ENCODE assay signal across 28 cellular contexts in the genomic region with DNA sequence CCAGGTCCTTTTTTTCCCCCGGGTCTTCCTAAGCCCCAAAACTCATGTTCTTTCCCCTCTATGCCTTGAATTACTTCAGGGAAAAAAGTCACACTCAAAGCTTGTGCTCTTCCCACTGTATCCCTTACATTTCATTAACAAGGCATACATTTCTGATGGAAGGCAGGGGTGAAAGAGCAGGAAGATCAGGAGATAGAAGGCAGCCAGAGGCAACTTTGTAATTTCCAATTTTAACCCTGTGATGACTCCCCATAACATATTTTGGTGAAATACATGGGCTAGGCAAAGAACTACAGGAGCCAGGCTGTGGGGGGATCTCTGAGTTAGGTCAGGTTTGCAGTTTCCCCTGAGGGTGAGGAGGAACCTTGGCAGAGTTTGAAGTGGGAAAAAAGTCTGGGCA.
"Had no signal": no experiment of that assay in that cellular context is flagged by ENCODE, and none has a peak within 500 bp of the region (broad histone marks: within the 10 kb centered on the region; RNA-seq: fewer than 3 reads in every experiment).

No MANE protein-coding gene starts in this region.

- H3K27me3 Mint-ChIP-seq: stimulated activated memory B cell treated with anti-CD40 and anti-IgM and Interleukin-4, amounts not matched to agents 10 μg/mL and 1 μg/mL and 100 μg/mL, for 72 hours; stimulated activated naive CD8-positive, alpha-beta T cell treated with anti-CD3 and anti-CD28 coated beads, Interleukin-15, Interleukin-2, amounts not matched to agents 100 ng/mL and 50 ng/mL, for 24 hours had no signal

- H3K4me1 ChIP-seq: thyroid gland, upper lobe of left lung, upper lobe of right lung had no signal

- H3K36me3 Mint-ChIP-seq: stimulated activated effector memory CD8-positive, alpha-beta T cell treated with anti-CD3 and anti-CD28 coated beads, Interleukin-12 subunit alpha, Interleukin-12 subunit beta, amount 100 ng/mL, for 72 hours; stimulated activated memory B cell treated with anti-CD40 and anti-IgM and Interleukin-4, amounts not matched to agents 10 μg/mL and 1 μg/mL and 100 μg/mL, for 72 hours; stimulated activated naive B cell treated with anti-CD40 and anti-IgM and Interleukin-4, amounts not matched to agents 10 μg/mL and 1 μg/mL and 100 μg/mL, for 72 hours had no signal

- H3K36me3 ChIP-seq: stomach, suprapubic skin, thoracic aorta, thyroid gland, tibial artery, transverse colon, upper lobe of left lung, upper lobe of right lung, uterus, vagina had no signal

- H3K27ac Mint-ChIP-seq: stimulated activated effector memory CD8-positive, alpha-beta T cell treated with anti-CD3 and anti-CD28 coated beads, Interleukin-12 subunit alpha, Interleukin-12 subunit beta, amount 100 ng/mL, for 72 hours; stimulated activated memory B cell treated with anti-CD40 and anti-IgM and Interleukin-4, amounts not matched to agents 10 μg/mL and 1 μg/mL and 100 μg/mL, for 72 hours; stimulated activated naive B cell treated with anti-CD40 and anti-IgM and Interleukin-4, amounts not matched to agents 10 μg/mL and 1 μg/mL and 100 μg/mL, for 72 hours; stimulated activated naive CD8-positive, alpha-beta T cell treated with anti-CD3 and anti-CD28 coated beads, Interleukin-15, amount 100 ng/mL, for 72 hours; stimulated activated naive CD8-positive, alpha-beta T cell treated with anti-CD3 and anti-CD28 coated beads, Interleukin-15, Interleukin-2, amounts not matched to agents 100 ng/mL and 50 ng/mL, for 24 hours; type B pancreatic cell had no signal

- H3K27me3 ChIP-seq: stomach, suprapubic skin, testis, thyroid gland, tibial artery, tibial nerve, transverse colon, upper lobe of left lung, upper lobe of right lung, uterus, vagina had no signal

- DNase-seq: stimulated activated CD4-positive, alpha-beta T cell treated with anti-CD3 and anti-CD28 coated beads, Interleukin-2, amount 100 ng/mL, for 48 hours; stimulated activated CD4-positive, alpha-beta T cell treated with anti-CD3 and anti-CD28 coated beads, Interleukin-4, amount 100 ng/mL, for 1 hour; stimulated activated CD4-positive, alpha-beta T cell treated with anti-CD3 and anti-CD28 coated beads, Interleukin-4, amount 100 ng/mL, for 24 hours; stimulated activated CD4-positive, alpha-beta T cell treated with anti-CD3 and anti-CD28 coated beads, Interleukin-4, amount 100 ng/mL, for 4 hours; stimulated activated CD8-positive, alpha-beta memory T cell treated with anti-CD3 and anti-CD28 coated beads, Interleukin-4, amount 100 ng/mL, for 48 hours; stimulated activated naive B cell treated with anti-CD40 and anti-IgM and Interleukin-4, amounts not matched to agents 10 μg/mL and 1 μg/mL and 100 μg/mL, for 72 hours; stimulated activated naive CD4-positive, alpha-beta T cell; stimulated activated naive CD4-positive, alpha-beta T cell treated with Interleukin-2 at 50 U/mL for 16 hours; stimulated activated naive CD8-positive, alpha-beta T cell treated with anti-CD3 and anti-CD28 coated beads, Interleukin-15, amount 100 ng/mL, for 72 hours; stimulated activated naive CD8-positive, alpha-beta T cell treated with anti-CD3 and anti-CD28 coated beads, Interleukin-15, Interleukin-2, amounts not matched to agents 100 U/mL and 50 U/mL, for 24 hours; stomach; substantia nigra; testis; thyroid gland; tibial artery; transverse colon; trophoblast cell; upper lobe of left lung; upper lobe of right lung; uterus had no signal

- H3K9me3 Mint-ChIP-seq: stimulated activated memory B cell treated with anti-CD40 and anti-IgM and Interleukin-4, amounts not matched to agents 10 μg/mL and 1 μg/mL and 100 μg/mL, for 72 hours had no signal

- H3K9me3 ChIP-seq: stomach, suprapubic skin, testis, thoracic aorta, thyroid gland, tibial artery, transverse colon, upper lobe of left lung, upper lobe of right lung, uterus, vagina had no signal

- ATAC-seq: stimulated activated effector memory CD8-positive, alpha-beta T cell treated with anti-CD3 and anti-CD28 coated beads, Interleukin-12 subunit alpha, Interleukin-12 subunit beta, amount 100 ng/mL, for 72 hours; stimulated activated memory B cell treated with anti-CD40 and anti-IgM and Interleukin-4, amounts not matched to agents 10 μg/mL and 1 μg/mL and 100 μg/mL, for 72 hours; stimulated activated naive B cell treated with anti-CD40 and anti-IgM and Interleukin-4, amounts not matched to agents 10 μg/mL and 1 μg/mL and 100 μg/mL, for 72 hours; stimulated activated naive CD8-positive, alpha-beta T cell treated with anti-CD3 and anti-CD28 coated beads, Interleukin-15, amount 100 ng/mL, for 72 hours; stimulated activated naive CD8-positive, alpha-beta T cell treated with anti-CD3 and anti-CD28 coated beads, Interleukin-15, Interleukin-2, amounts not matched to agents 100 U/mL and 50 U/mL, for 24 hours; upper lobe of right lung had no signal

- H3K4me1 Mint-ChIP-seq: stimulated activated effector memory CD8-positive, alpha-beta T cell treated with anti-CD3 and anti-CD28 coated beads, Interleukin-12 subunit alpha, Interleukin-12 subunit beta, amount 100 ng/mL, for 72 hours; stimulated activated memory B cell treated with anti-CD40 and anti-IgM and Interleukin-4, amounts not matched to agents 10 μg/mL and 1 μg/mL and 100 μg/mL, for 72 hours; stimulated activated naive B cell treated with anti-CD40 and anti-IgM and Interleukin-4, amounts not matched to agents 10 μg/mL and 1 μg/mL and 100 μg/mL, for 72 hours; stimulated activated naive CD8-positive, alpha-beta T cell treated with anti-CD3 and anti-CD28 coated beads, Interleukin-15, amount 100 ng/mL, for 72 hours had no signal

- H3K27ac ChIP-seq: stomach, suprapubic skin, testis, thoracic aorta, thyroid gland, tibial artery, tibial nerve, transverse colon, upper lobe of left lung, upper lobe of right lung, vagina had no signal

- H3K4me3 Mint-ChIP-seq: stimulated activated effector memory CD8-positive, alpha-beta T cell treated with anti-CD3 and anti-CD28 coated beads, Interleukin-12 subunit alpha, Interleukin-12 subunit beta, amount 100 ng/mL, for 72 hours; stimulated activated memory B cell treated with anti-CD40 and anti-IgM and Interleukin-4, amounts not matched to agents 10 μg/mL and 1 μg/mL and 100 μg/mL, for 72 hours; stimulated activated naive B cell treated with anti-CD40 and anti-IgM and Interleukin-4, amounts not matched to agents 10 μg/mL and 1 μg/mL and 100 μg/mL, for 72 hours; stimulated activated naive CD8-positive, alpha-beta T cell treated with anti-CD3 and anti-CD28 coated beads, Interleukin-15, amount 100 ng/mL, for 72 hours; stimulated activated naive CD8-positive, alpha-beta T cell treated with anti-CD3 and anti-CD28 coated beads, Interleukin-15, Interleukin-2, amounts not matched to agents 100 ng/mL and 50 ng/mL, for 24 hours; type B pancreatic cell had no signal

- H3K4me3 ChIP-seq: stomach, suprapubic skin, testis, thoracic aorta, thyroid gland, tibial artery, tibial nerve, transverse colon, upper lobe of left lung, upper lobe of right lung, uterus, vagina had no signal
